ENCODE assay signal across 10 cellular contexts in genomic region chr11:121063728-121064127, GRCh38. TPM values are rescaled to one million over a fixed set of nuclear protein-coding genes. Genes with fewer than 3 reads are reported as not detected.
A peak's percentile ranks its signal among the peaks of the same experiment; 100 is the strongest.
DNase-seq lines count a peak whose midpoint lies in the region; ATAC-seq and TF ChIP-seq lines count a peak whose summit lies in the region.
"Had no signal": no experiment of that assay in that cellular context is flagged by ENCODE, and none has a peak within 500 bp of the region (broad histone marks: within the 10 kb centered on the region; RNA-seq: fewer than 3 reads in every experiment).

No MANE protein-coding gene starts in this region.

- ATAC-seq in HG03135 (IDR thresholded peaks at IDR 0.05; ENCODE audit: unreplicated experiment): no peak

- H3K27me3 ChIP-seq in OCI-LY3 (ENCODE audit: low read depth, low read length) (no peaks in the 10 kb centered on the region), testis (no peaks in the 10 kb centered on the region)

- H3K9ac ChIP-seq in OCI-LY3 (ENCODE audit: low read length): no peak overlapping the region

- 85 to 88% methylated on average over 2 of the region's 2 CpGs for WGBS in testis, 2 donors

- no peak for TF ChIP-seq POLR2A in testis (IDR thresholded peaks at IDR 0.05)

- H3K79me2 ChIP-seq in OCI-LY3 (ENCODE audit: low read length): no peaks in the 10 kb centered on the region

- H2AFZ ChIP-seq in OCI-LY3 (ENCODE audit: low read depth, low read length): no peak overlapping the region

- intact Hi-C loops in testis (cut with DNase I; ENCODE audit: low total_unique reads): no loop called here

- DNase-seq in NCI-H748 (lab: John Stamatoyannopoulos, UW; ENCODE audit: unreplicated experiment) (peak; percentile 0), NCI-H748 treated with DMSO at 0.1 percent for 48 hours (lab: John Stamatoyannopoulos, UW) (no peak), fibroblast of mammary gland (ENCODE audit: low read depth) (peak; percentile 11), testis (no peak), nucleus accumbens (lab: John Stamatoyannopoulos, UW) (no peak)
- DNase-seq in activated CD4-positive, alpha-beta T cell treated with anti-CD3 and anti-CD28 coated beads for 4 hours: no peak
- DNase-seq: activated effector memory CD4-positive, alpha-beta T cell treated with anti-CD3 and anti-CD28 coated beads, Interleukin-2, amount 50 U/mL, for 16 hours had no signal

- H3K9me3 ChIP-seq in OCI-LY3 (ENCODE audit: insufficient read depth, low read length) (no peaks in the 10 kb centered on the region), testis (no peaks in the 10 kb centered on the region)

- H3K4me1 ChIP-seq in OCI-LY3 (ENCODE audit: low read length) (peaks cover 26% of the 10 kb centered on the region), testis (no peaks in the 10 kb centered on the region)

- H4K20me1 ChIP-seq in OCI-LY3 (ENCODE audit: insufficient read depth, low read length): no peaks in the 10 kb centered on the region

- H3K4me3 ChIP-seq in OCI-LY3 (ENCODE audit: low read length): no peak overlapping the region
- no peak overlapping the region for H3K4me3 ChIP-seq in fibroblast of mammary gland (ENCODE audit: control insufficient read depth, low read depth, low read length)
- H3K4me3 ChIP-seq in testis: no peak overlapping the region

- H3K4me2 ChIP-seq in OCI-LY3 (ENCODE audit: low read length): no peak overlapping the region

- TF ChIP-seq CTCF in OCI-LY3 (IDR thresholded peaks at IDR 0.05; ENCODE audit: low read depth, low read length): peak; percentile 38
- peak; percentile 40 for TF ChIP-seq CTCF in fibroblast of mammary gland (conservative IDR thresholded peaks at IDR 0.05; ENCODE audit: control insufficient read depth, insufficient read depth, low read depth, low read length)
- TF ChIP-seq CTCF in testis (IDR thresholded peaks at IDR 0.05): peak in 2 of 3 experiments; percentile 24 to 67

- H3K36me3 ChIP-seq in OCI-LY3 (replicated peaks; ENCODE audit: low read depth, low read length) (peaks cover 29% of the 10 kb centered on the region), testis (ENCODE audit: low read depth, missing control alignments) (no peaks in the 10 kb centered on the region)

- H3K27ac ChIP-seq in OCI-LY3 (ENCODE audit: low read length): no peak overlapping the region
- no peak overlapping the region for H3K27ac ChIP-seq in testis

RNA-seq across cellular contexts. Expression of gene TECTA, which starts 37.3 kb away (rescaled TPM):
- total RNA-seq in testis: 1 to 10 TPM; 3.1 to 4.6 TPM
- polyA plus RNA-seq in testis (ENCODE audit: insufficient read depth, low read depth, low replicate concordance): 2.5 TPM
- total RNA-seq: NCI-H460 had no signal

RNA-seq across cellular contexts. Expression of gene TBCEL, which starts 39.8 kb away (rescaled TPM):
- 10 to 100 TPM; 42.7 to 42.9 TPM for total RNA-seq in testis
- polyA plus RNA-seq in testis (ENCODE audit: insufficient read depth, low read depth, low replicate concordance): 38.2 TPM

Comparison
In these comparisons a context has a peak if more than half of its experiments do, and no peak if none do; other contexts are left out.
1. DNase-seq: peak in NCI-H748 (single experiment) and fibroblast of mammary gland (single experiment); none in NCI-H748 treated with DMSO at 0.1 percent for 48 hours (single experiment), testis (single experiment), nucleus accumbens (0 of 56) and activated CD4-positive, alpha-beta T cell treated with anti-CD3 and anti-CD28 coated beads for 4 hours (0 of 2).
2. Peak in every context shown above with its lines, with median percentiles within 50 percentile points of each other: CTCF ChIP-seq.